In the genomic region with DNA sequence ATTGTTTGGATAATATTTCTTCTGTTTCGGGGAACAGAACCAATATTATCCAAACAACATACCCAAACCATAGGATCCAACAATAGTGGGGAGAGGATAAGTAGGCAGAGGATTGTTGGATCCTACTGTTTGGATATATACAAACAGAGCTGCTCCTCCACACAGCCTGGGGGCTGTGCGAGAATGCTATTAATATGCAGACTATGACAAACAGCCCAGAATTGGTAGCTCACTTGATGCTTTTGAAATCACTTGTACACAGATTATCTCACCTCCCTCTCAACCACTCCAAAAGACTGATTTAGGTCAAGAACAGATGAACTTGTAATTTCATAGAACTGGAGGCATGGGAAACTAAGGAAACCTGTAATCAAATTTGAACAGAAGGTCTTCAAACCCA, we compare ENCODE assay signal across 7 cellular contexts. TPM values are rescaled to one million over a fixed set of nuclear protein-coding genes. Genes with fewer than 3 reads are reported as not detected.
"Had no signal": no experiment of that assay in that cellular context is flagged by ENCODE, and none has a peak within 500 bp of the region (broad histone marks: within the 10 kb centered on the region; RNA-seq: fewer than 3 reads in every experiment).

No MANE protein-coding gene starts in this region.

- H3K4me1 Mint-ChIP-seq: IgD-negative memory B cell had no signal

- H3K27ac Mint-ChIP-seq: IgD-negative memory B cell had no signal

- H3K4me3 Mint-ChIP-seq: IgD-negative memory B cell had no signal

- H3K9me3 Mint-ChIP-seq: IgD-negative memory B cell had no signal

- H3K27me3 Mint-ChIP-seq: IgD-negative memory B cell had no signal

- DNase-seq: GM23248, GOT3, H7, HCEC 1CT, KBM-7 had no signal

RNA-seq across cellular contexts. Expression of gene MLANA, which starts 24.4 kb away (rescaled TPM):
- total RNA-seq: GM23248, H4, H7 had no signal
